In genomic region chr13:101527130-101527529, GRCh38 we compare ENCODE assay signal across 15 cellular contexts.
DNase-seq lines count a peak whose midpoint lies in the region; ATAC-seq, FAIRE-seq and TF ChIP-seq lines count a peak whose summit lies in the region.
"Had no signal": no experiment of that assay in that cellular context is flagged by ENCODE, and none has a peak within 500 bp of the region (broad histone marks: within the 10 kb centered on the region; RNA-seq: fewer than 3 reads in every experiment).

No MANE protein-coding gene starts in this region.

- H3K36me3 Mint-ChIP-seq in activated CD8-positive, alpha-beta T cell treated with anti-CD3 and anti-CD28 coated beads, Interleukin-2, amount 10 ng/mL, durations not matched to agents 7 days and 5 days (ENCODE audit: low read depth), result peaks cover 1% of the 10 kb centered on the region
- H3K36me3 Mint-ChIP-seq: CD4-positive, CD25-positive, alpha-beta regulatory T cell; IgD-negative memory B cell had no signal

- peaks cover 4% of the 10 kb centered on the region for H3K9me3 Mint-ChIP-seq in activated CD8-positive, alpha-beta T cell treated with anti-CD3 and anti-CD28 coated beads, Interleukin-2, amount 10 ng/mL, durations not matched to agents 7 days and 5 days (ENCODE audit: insufficient read depth)

- H3K79me2 ChIP-seq in ACC112 (ENCODE audit: control insufficient read depth, insufficient read depth, low read length, unreplicated experiment), result peaks cover 25% of the 10 kb centered on the region

- no peak for TF ChIP-seq POLR2A in H54 (IDR thresholded peaks at IDR 0.05; ENCODE audit: low read depth, low read length)

- DNase-seq in H54 (ENCODE audit: insufficient read length, low spot score) (no peak), Panc1 (ENCODE audit: low read depth, low spot score) (no peak), foreskin keratinocyte (peak; percentile 54 to 79), UCSD-AML1 (lab: John Stamatoyannopoulos, UW; ENCODE audit: unreplicated experiment) (no peak), D721Med (ENCODE audit: insufficient read length, low spot score) (no peak)
- no peak for DNase-seq in activated CD8-positive, alpha-beta T cell treated with anti-CD3 and anti-CD28 coated beads, Interleukin-2, amount 10 ng/mL, durations not matched to agents 7 days and 5 days
- DNase-seq: AML-193; CD4-positive, CD25-positive, alpha-beta regulatory T cell; DMS 273 treated with DMSO at 0.1 percent for 48 hours; GDM1 had no signal

- H3K9me3 ChIP-seq in Panc1 (ENCODE audit: control insufficient read depth, insufficient read depth, low read depth, low read length), result no peaks in the 10 kb centered on the region
- H3K9me3 ChIP-seq: BLaER1 had no signal

- in situ Hi-C loops in Panc1 (cut with HindIII; ENCODE audit: low pct_unique_long_range_greater_than_20kb, low sequenced_read_pairs), result no loop called here

- H3K27ac ChIP-seq in ACC112 (ENCODE audit: low read depth, low read length), result peak overlapping the region; percentile 33
- H3K27ac ChIP-seq in Panc1 (ENCODE audit: low read length), result no peak overlapping the region
- no peak overlapping the region for H3K27ac ChIP-seq in foreskin keratinocyte
- H3K27ac ChIP-seq: 22Rv1, BLaER1 had no signal

- no peaks in the 10 kb centered on the region for H3K4me1 Mint-ChIP-seq in activated CD8-positive, alpha-beta T cell treated with anti-CD3 and anti-CD28 coated beads, Interleukin-2, amount 10 ng/mL, durations not matched to agents 7 days and 5 days (ENCODE audit: low read depth)

- intact Hi-C loops in Panc1 (cut with micrococcal nuclease; ENCODE audit: unreplicated experiment), result no loop called here

- H3K27me3 ChIP-seq in ACC112 (ENCODE audit: insufficient read depth, low read length) (no peaks in the 10 kb centered on the region), Panc1 (ENCODE audit: control insufficient read depth, insufficient read depth, low read length) (no peaks in the 10 kb centered on the region), foreskin keratinocyte (no peaks in the 10 kb centered on the region)
- H3K27me3 ChIP-seq: BLaER1 had no signal

- H2AFZ ChIP-seq in ACC112 (ENCODE audit: low read length, unreplicated experiment), result no peak overlapping the region

- FAIRE-seq in H54 (lab: Jason Lieb, UNC), result peak; percentile 99
- no peak for FAIRE-seq in D721Med (lab: Jason Lieb, UNC)

- H3K4me3 Mint-ChIP-seq in activated CD8-positive, alpha-beta T cell treated with anti-CD3 and anti-CD28 coated beads, Interleukin-2, amount 10 ng/mL, durations not matched to agents 7 days and 5 days, result no peak overlapping the region
- H3K4me3 Mint-ChIP-seq: CD4-positive, CD25-positive, alpha-beta regulatory T cell; IgD-negative memory B cell had no signal

- TF ChIP-seq CTCF in Panc1 (IDR thresholded peaks at IDR 0.05), result no peak
- no peak for TF ChIP-seq CTCF in foreskin keratinocyte (conservative IDR thresholded peaks at IDR 0.05)
- no peak for TF ChIP-seq CTCF in D721Med (IDR thresholded peaks at IDR 0.05; ENCODE audit: insufficient read depth, missing control alignments)

- H3K27ac Mint-ChIP-seq in activated CD8-positive, alpha-beta T cell treated with anti-CD3 and anti-CD28 coated beads, Interleukin-2, amount 10 ng/mL, durations not matched to agents 7 days and 5 days, result no peak overlapping the region
- H3K27ac Mint-ChIP-seq: CD4-positive, CD25-positive, alpha-beta regulatory T cell; IgD-negative memory B cell had no signal

- no peaks in the 10 kb centered on the region for H3K36me3 ChIP-seq in ACC112 (ENCODE audit: insufficient read depth, low read length)
- H3K36me3 ChIP-seq in Panc1 (ENCODE audit: control insufficient read depth, insufficient read depth, low read length), result no peaks in the 10 kb centered on the region
- H3K36me3 ChIP-seq: BLaER1 had no signal

- POLR2A ChIA-PET in Panc1 (lab: Charles Lee), result no interaction called here
- POLR2A ChIA-PET in activated CD8-positive, alpha-beta T cell treated with anti-CD3 and anti-CD28 coated beads, Interleukin-2, amount 10 ng/mL, durations not matched to agents 7 days and 5 days (lab: Charles Lee), result no interaction called here

- CTCF ChIA-PET in Panc1 (lab: Charles Lee), result no interaction called here
- CTCF ChIA-PET in activated CD8-positive, alpha-beta T cell treated with anti-CD3 and anti-CD28 coated beads, Interleukin-2, amount 10 ng/mL, durations not matched to agents 7 days and 5 days (lab: Charles Lee), result no interaction called here

- H3K27me3 Mint-ChIP-seq in activated CD8-positive, alpha-beta T cell treated with anti-CD3 and anti-CD28 coated beads, Interleukin-2, amount 10 ng/mL, durations not matched to agents 7 days and 5 days (ENCODE audit: low read depth), result peaks cover 21% of the 10 kb centered on the region
- H3K27me3 Mint-ChIP-seq: IgD-negative memory B cell had no signal

- BruUV-seq in Panc1 (replicated peaks; lab: Mats Ljungman, UMichigan), result no TSS peak

- H3K4me3 ChIP-seq in ACC112 (ENCODE audit: low read depth, low read length) (peak overlapping the region; percentile 31), Panc1 (ENCODE audit: low read depth in 2 of 2, low read length in 2 of 2) (no peak overlapping the region)
- H3K4me3 ChIP-seq: BLaER1 had no signal

- ATAC-seq in Panc1 (peak; percentile 51), foreskin keratinocyte (peak; percentile 44), HG02970 (IDR thresholded peaks at IDR 0.05; ENCODE audit: low FRiP score, unreplicated experiment) (no peak)
- ATAC-seq in activated CD8-positive, alpha-beta T cell treated with anti-CD3 and anti-CD28 coated beads, Interleukin-2, amount 10 ng/mL, durations not matched to agents 7 days and 5 days, result no peak

- H3K4me1 ChIP-seq in ACC112 (ENCODE audit: control insufficient read depth, insufficient read depth, low read length, unreplicated experiment), result peaks cover 48% of the 10 kb centered on the region
- peaks cover 7% of the 10 kb centered on the region; the same call in 1 of the 2 replicates for H3K4me1 ChIP-seq in Panc1 (ENCODE audit: control insufficient read depth, insufficient read depth, low read length)
- H3K4me1 ChIP-seq in foreskin keratinocyte, result no peaks in the 10 kb centered on the region
- H3K4me1 ChIP-seq: BLaER1 had no signal

Comparison
In these comparisons a context has a peak if more than half of its experiments do, and no peak if none do; other contexts are left out.
1. DNase-seq: peak in foreskin keratinocyte (2 of 2); none in H54 (single experiment), Panc1 (single experiment), UCSD-AML1 (single experiment), activated CD8-positive, alpha-beta T cell treated with anti-CD3 and anti-CD28 coated beads, Interleukin-2, amount 10 ng/mL, durations not matched to agents 7 days and 5 days (single experiment) and D721Med (single experiment).
2. ATAC-seq: peak in Panc1 (single experiment) and foreskin keratinocyte (single experiment); none in HG02970 (single experiment) and activated CD8-positive, alpha-beta T cell treated with anti-CD3 and anti-CD28 coated beads, Interleukin-2, amount 10 ng/mL, durations not matched to agents 7 days and 5 days (single experiment).